ENCODE assay signal across 8 cellular contexts in genomic region chr20:32820000-32820697, GRCh38. TPM values are rescaled to one million over a fixed set of nuclear protein-coding genes. Genes with fewer than 3 reads are reported as not detected.
A peak's percentile ranks its signal among the peaks of the same experiment; 100 is the strongest.
DNase-seq lines count a peak whose midpoint lies in the region; ATAC-seq and TF ChIP-seq lines count a peak whose summit lies in the region.

No MANE protein-coding gene starts in this region.

- H3K9me3 Mint-ChIP-seq in chondrocyte (ENCODE audit: low read depth), result no peaks in the 10 kb centered on the region

- peaks cover 1% of the 10 kb centered on the region for H3K36me3 Mint-ChIP-seq in chondrocyte (ENCODE audit: low read depth)

- H3K27ac ChIP-seq in WERI-Rb-1 (peak overlapping the region; percentile 86), lower lobe of right lung (peak overlapping the region; percentile 92)

- H3K4me3 Mint-ChIP-seq in chondrocyte (ENCODE audit: unreplicated experiment), result peak overlapping the region; percentile 96

- H3K4me1 Mint-ChIP-seq in chondrocyte (ENCODE audit: low read depth), result peaks cover 41% of the 10 kb centered on the region

- intact Hi-C loops in lower lobe of right lung (cut with DNase I), result no loop called here

- H3K9me3 ChIP-seq in WERI-Rb-1 (ENCODE audit: severe bottlenecking) (no peaks in the 10 kb centered on the region), lower lobe of right lung (no peaks in the 10 kb centered on the region)

- H3K36me3 ChIP-seq in WERI-Rb-1 (peaks cover 5% of the 10 kb centered on the region), lower lobe of right lung (no peaks in the 10 kb centered on the region)

- H3K27ac Mint-ChIP-seq in chondrocyte (ENCODE audit: unreplicated experiment), result peak overlapping the region; percentile 98

- peak overlapping the region; percentile 96 for H3K4me3 ChIP-seq in WERI-Rb-1 (ENCODE audit: low read depth, low read length)
- peak overlapping the region; percentile 70 for H3K4me3 ChIP-seq in lower lobe of right lung

- H3K27me3 ChIP-seq in WERI-Rb-1 (ENCODE audit: insufficient read depth, low read depth, severe bottlenecking), result no peaks in the 10 kb centered on the region
- H3K27me3 ChIP-seq in lower lobe of right lung (ENCODE audit: low read depth), result no peaks in the 10 kb centered on the region

- H3K27me3 Mint-ChIP-seq in chondrocyte (ENCODE audit: low read depth), result no peaks in the 10 kb centered on the region

- ATAC-seq in HG02642 (IDR thresholded peaks at IDR 0.05; ENCODE audit: poor library complexity, unreplicated experiment) (peak; percentile 67), lower lobe of right lung (peak; percentile 93 to 95)

- 0 out of 2 replicates have a peak, but pooled peaks have one; percentile 0 for TF ChIP-seq CTCF in WERI-Rb-1 (IDR thresholded peaks at IDR 0.05; ENCODE audit: low read depth, low read length)
- peak; percentile 58 for TF ChIP-seq CTCF in chondrocyte (IDR thresholded peaks at IDR 0.05)
- TF ChIP-seq CTCF in lower lobe of right lung (IDR thresholded peaks at IDR 0.05), result no peak

- peaks cover 44% of the 10 kb centered on the region for H3K4me1 ChIP-seq in lower lobe of right lung

- peak; percentile 76 for DNase-seq in NK-92 treated with Interleukin-12 subunit alpha and Interleukin-12 subunit beta, amount 100 ng/mL, for 24 hours (lab: John Stamatoyannopoulos, UW)
- DNase-seq in NK-92 (lab: John Stamatoyannopoulos, UW; ENCODE audit: unreplicated experiment) (no peak), NCI-H1105 (lab: John Stamatoyannopoulos, UW) (peak; percentile 70), WERI-Rb-1 (peak; percentile 85), chondrocyte (ENCODE audit: low spot score) (peak; percentile 92), lower lobe of right lung (peak; percentile 78)
- peak; percentile 77 to 86 (median 79) for DNase-seq in stimulated activated CD4-positive, alpha-beta T cell treated with anti-CD3 and anti-CD28 coated beads, TNF-alpha, amount 100 ng/mL, for 4 hours (ENCODE audit: low read depth in 3 of 3)

RNA-seq across cellular contexts. Expression of gene MAPRE1, which starts 0.4 kb away (rescaled TPM):
- total RNA-seq in chondrocyte, result 121 to 177 TPM (median 176 TPM) in 3 replicates
- 82.8 TPM for total RNA-seq in lower lobe of right lung

RNA-seq across cellular contexts. Expression of gene EFCAB8, which starts 38.6 kb away (rescaled TPM):
- total RNA-seq in chondrocyte (0.32 to 0.67 TPM (median 0.51 TPM) in 3 replicates), lower lobe of right lung (0.30 TPM)

RNA-seq across cellular contexts. Expression of gene DNMT3B, which starts 58.0 kb away (rescaled TPM):
- total RNA-seq in chondrocyte, result 2.0 to 4.8 TPM (median 4.7 TPM) in 3 replicates
- 1.1 TPM for total RNA-seq in lower lobe of right lung
